ENCODE assay signal across 8 cellular contexts in the genomic region with DNA sequence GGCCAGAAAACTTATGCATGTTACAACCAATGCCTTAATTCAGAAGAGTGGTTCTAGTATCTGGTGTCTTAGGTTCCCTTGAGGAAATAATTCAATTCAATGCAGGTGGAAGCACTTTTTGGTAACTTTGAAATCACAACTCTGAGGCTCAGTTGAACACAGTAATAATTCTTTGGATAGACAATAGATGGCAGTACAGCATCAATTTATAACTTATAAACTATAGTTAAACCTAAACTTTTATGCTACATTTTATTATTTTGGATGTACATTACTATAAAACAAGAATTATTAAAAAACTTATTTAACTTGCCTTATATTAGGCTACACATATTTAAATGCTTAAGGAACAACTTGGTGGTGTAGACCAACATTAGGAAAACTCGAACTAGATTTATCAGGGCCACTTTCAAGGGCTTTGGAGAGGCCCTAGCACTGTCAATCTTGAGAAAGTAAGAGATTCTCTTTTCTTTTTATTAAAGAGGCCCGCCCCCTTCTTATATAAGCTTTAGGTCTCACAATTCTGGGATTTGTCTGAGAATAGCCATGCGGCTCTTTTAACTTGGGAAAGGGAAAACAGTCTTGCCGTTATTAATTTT.
DNase-seq lines count a peak whose midpoint lies in the region; ATAC-seq and TF ChIP-seq lines count a peak whose summit lies in the region.

No MANE protein-coding gene starts in this region.

- no peaks in the 10 kb centered on the region for H4K20me1 ChIP-seq in OCI-LY1 (ENCODE audit: insufficient read depth, low read length)

- H2AFZ ChIP-seq in OCI-LY1 (ENCODE audit: low read length) = no peak overlapping the region

- intact Hi-C loops in spleen (cut with DNase I; ENCODE audit: low total_unique reads) = loop anchor here (5.0 to 10.0 kb wide), 2 partner anchors 58 to 531 kb away; no protein-coding TSS in a partner anchor

- H3K9me3 ChIP-seq in OCI-LY1 (ENCODE audit: low read length) = no peaks in the 10 kb centered on the region
- H3K9me3 ChIP-seq in spleen = no peaks in the 10 kb centered on the region
- H3K9me3 ChIP-seq in effector memory CD4-positive, alpha-beta T cell (ENCODE audit: control insufficient read depth, low read length) = no peaks in the 10 kb centered on the region

- H3K27ac ChIP-seq in OCI-LY1 (ENCODE audit: low read depth, low read length, poor library complexity, severe bottlenecking) (no peak overlapping the region), spleen (no peak overlapping the region)
- H3K27ac ChIP-seq in effector memory CD4-positive, alpha-beta T cell (ENCODE audit: insufficient read depth, low read length, poor library complexity, severe bottlenecking) = no peak overlapping the region

- TF ChIP-seq POLR2A in spleen (IDR thresholded peaks at IDR 0.05) = no peak

- no peak for ATAC-seq in HG03039 (IDR thresholded peaks at IDR 0.05; ENCODE audit: unreplicated experiment)
- no peak for ATAC-seq in GM19467 (IDR thresholded peaks at IDR 0.05; ENCODE audit: unreplicated experiment)

- H3K9ac ChIP-seq in OCI-LY1 (ENCODE audit: low read length) = no peak overlapping the region

- H3K79me2 ChIP-seq in OCI-LY1 (ENCODE audit: insufficient read depth, low read length) = no peaks in the 10 kb centered on the region

- H3K4me1 ChIP-seq in OCI-LY1 (ENCODE audit: insufficient read depth, low read length, severe bottlenecking) = peaks cover 24% of the 10 kb centered on the region
- peaks cover 4 to 58% (median 21%) of the 10 kb centered on the region in 6 donors for H3K4me1 ChIP-seq in spleen
- H3K4me1 ChIP-seq in effector memory CD4-positive, alpha-beta T cell (ENCODE audit: control insufficient read depth, insufficient read depth, low read length, poor library complexity, severe bottlenecking) = peaks cover 5% of the 10 kb centered on the region

- no peak overlapping the region for H3K4me3 ChIP-seq in OCI-LY1 (ENCODE audit: low read depth, low read length, poor library complexity, severe bottlenecking)
- H3K4me3 ChIP-seq in epithelial cell of proximal tubule (ENCODE audit: low read depth, low read length) = no peak overlapping the region
- H3K4me3 ChIP-seq in spleen = no peak overlapping the region
- no peak overlapping the region for H3K4me3 ChIP-seq in effector memory CD4-positive, alpha-beta T cell (ENCODE audit: insufficient read depth, low read depth, low read length, poor library complexity, severe bottlenecking)

- TF ChIP-seq CTCF in OCI-LY1 (IDR thresholded peaks at IDR 0.05; ENCODE audit: low read length) (peak; percentile 60), epithelial cell of proximal tubule (conservative IDR thresholded peaks at IDR 0.05; ENCODE audit: low read depth, low read length) (peak; percentile 50), spleen (IDR thresholded peaks at IDR 0.05 in 8 of 11, conservative IDR thresholded peaks at IDR 0.05 in 3 of 11) (peak; percentile 30 to 65 (median 44))

- WGBS in spleen, 5 donors = 54 to 83% (median 74%) methylated on average over 4 of the region's 4 CpGs

- H3F3A ChIP-seq in OCI-LY1 (ENCODE audit: insufficient read depth, low read length) = no peaks in the 10 kb centered on the region

- no peaks in the 10 kb centered on the region for H3K9me2 ChIP-seq in OCI-LY1 (ENCODE audit: low read depth, low read length)

- H3K4me2 ChIP-seq in OCI-LY1 (ENCODE audit: low read length) = no peak overlapping the region

- DNase-seq in NCI-H345 treated with DMSO at 0.1 percent for 48 hours (lab: John Stamatoyannopoulos, UW; ENCODE audit: unreplicated experiment) (peak; percentile 5), NCI-H345 (lab: John Stamatoyannopoulos, UW) (no peak), epithelial cell of proximal tubule (ENCODE audit: low read depth) (no peak), spleen (no peak)
- no peak for DNase-seq in effector memory CD4-positive, alpha-beta T cell

- H3K27me3 ChIP-seq in OCI-LY1 (ENCODE audit: insufficient read depth, low read length) (no peaks in the 10 kb centered on the region), spleen (replicated peaks in 1 of 7) (peaks cover 0 to 18% (median 0%) of the 10 kb centered on the region in 7 donors)
- no peaks in the 10 kb centered on the region for H3K27me3 ChIP-seq in effector memory CD4-positive, alpha-beta T cell (replicated peaks; ENCODE audit: control insufficient read depth, insufficient read depth, low read length, poor library complexity, severe bottlenecking)

- H3K36me3 ChIP-seq in OCI-LY1 (ENCODE audit: insufficient read depth, low read length) (no peaks in the 10 kb centered on the region), spleen (no peaks in the 10 kb centered on the region)
- H3K36me3 ChIP-seq in effector memory CD4-positive, alpha-beta T cell (ENCODE audit: control insufficient read depth, insufficient read depth, low read length) = no peaks in the 10 kb centered on the region
